In the genomic region with DNA sequence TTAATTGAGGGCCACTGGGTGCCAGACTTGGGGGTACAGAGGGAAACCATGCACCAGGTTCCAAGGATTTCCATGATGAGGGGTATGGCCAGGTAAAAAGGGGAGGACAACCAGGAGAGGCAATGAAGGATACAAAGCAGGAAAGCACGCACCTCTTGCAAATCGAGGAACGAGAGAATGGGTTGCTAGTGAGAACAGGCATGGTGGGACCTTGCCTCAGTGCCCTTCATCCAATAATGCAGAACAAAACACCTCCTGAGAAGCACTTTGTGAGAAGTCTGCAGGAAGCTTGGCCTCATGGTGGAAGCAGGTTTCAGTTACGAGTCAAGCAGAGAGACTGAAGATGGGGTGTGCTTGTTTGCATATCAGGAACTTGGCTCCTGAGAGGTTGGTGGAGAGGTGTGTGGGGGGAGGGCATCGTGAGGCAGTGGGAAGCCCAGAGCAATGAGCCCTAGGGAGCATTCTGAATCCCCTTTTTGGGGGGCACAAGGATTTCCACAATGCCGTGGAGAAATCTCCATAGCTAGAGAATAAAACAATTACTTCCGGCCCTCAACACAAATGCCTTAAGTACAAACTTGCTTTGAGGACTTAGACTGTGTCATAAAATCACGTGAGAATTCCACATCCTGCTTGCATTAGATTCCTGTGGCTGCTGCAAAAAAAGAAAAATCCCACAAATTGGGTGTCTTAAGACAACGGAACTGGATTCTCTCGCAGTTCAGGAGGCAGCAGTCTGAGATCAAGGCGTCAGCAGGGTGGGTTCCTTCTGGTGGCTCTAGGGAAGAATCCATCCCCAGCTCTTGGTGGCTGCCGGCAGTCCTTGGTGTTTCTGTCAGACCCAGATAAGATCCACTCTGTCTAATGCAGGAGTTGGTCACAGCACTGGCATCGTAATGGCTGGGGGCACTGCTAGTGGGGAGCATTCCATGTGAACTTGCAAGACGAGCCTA, we compare ENCODE assay signal across 9 cellular contexts. TPM values are rescaled to one million over a fixed set of nuclear protein-coding genes. Genes with fewer than 3 reads are reported as not detected.
A peak's percentile ranks its signal among the peaks of the same experiment; 100 is the strongest.
DNase-seq lines count a peak whose midpoint lies in the region; ATAC-seq and TF ChIP-seq lines count a peak whose summit lies in the region.
"Had no signal": no experiment of that assay in that cellular context is flagged by ENCODE, and none has a peak within 500 bp of the region (broad histone marks: within the 10 kb centered on the region; RNA-seq: fewer than 3 reads in every experiment).

No MANE protein-coding gene starts in this region.

- no peak overlapping the region for H3K27ac ChIP-seq in neuronal stem cell (replicated peaks; ENCODE audit: low read length)
- no peak overlapping the region for H3K27ac ChIP-seq in uterus

- no peak overlapping the region for H2AK5ac ChIP-seq in neuronal stem cell (ENCODE audit: low read depth, low read length)

- H3K4me3 ChIP-seq in neuronal stem cell (ENCODE audit: low read length in 2 of 2), result no peak overlapping the region
- H3K4me3 ChIP-seq in uterus, result no peak overlapping the region

- H2BK12ac ChIP-seq in neuronal stem cell (ENCODE audit: low read length), result no peak overlapping the region

- H2BK15ac ChIP-seq in neuronal stem cell (ENCODE audit: low read length), result no peak overlapping the region

- H3K4me1 ChIP-seq in neuronal stem cell (ENCODE audit: control insufficient read depth in 2 of 2, insufficient read depth in 1 of 2, low read depth in 1 of 2, low read length in 2 of 2), result peaks cover 0 to 5% of the 10 kb centered on the region in 2 donors
- no peaks in the 10 kb centered on the region for H3K4me1 ChIP-seq in uterus

- intact Hi-C loops in uterus (cut with DNase I; ENCODE audit: low total_unique reads), result no loop called here

- no peak for ATAC-seq in HG03135 (IDR thresholded peaks at IDR 0.05; ENCODE audit: unreplicated experiment)
- ATAC-seq: Panc1 had no signal

- no peak overlapping the region for H4K91ac ChIP-seq in neuronal stem cell (ENCODE audit: low read depth, low read length, poor library complexity)

- no peak for TF ChIP-seq CTCF in uterus (IDR thresholded peaks at IDR 0.05)

- no peak overlapping the region for H3K18ac ChIP-seq in neuronal stem cell (ENCODE audit: low read length)

- no peaks in the 10 kb centered on the region for H3K36me3 ChIP-seq in neuronal stem cell (replicated peaks in 1 of 2; ENCODE audit: control insufficient read depth in 2 of 2, insufficient read depth in 2 of 2, low read length in 2 of 2)
- H3K36me3 ChIP-seq in uterus, result no peaks in the 10 kb centered on the region

- no peaks in the 10 kb centered on the region for H3K27me3 ChIP-seq in neuronal stem cell (ENCODE audit: control insufficient read depth in 3 of 3, insufficient read depth in 3 of 3, low read depth in 1 of 3, low read length in 3 of 3)
- no peaks in the 10 kb centered on the region for H3K27me3 ChIP-seq in uterus

- H3K4me2 ChIP-seq in neuronal stem cell (ENCODE audit: insufficient read depth, low read length, poor library complexity, severe bottlenecking), result no peak overlapping the region

- H3K79me1 ChIP-seq in neuronal stem cell (ENCODE audit: low read depth, low read length), result no peaks in the 10 kb centered on the region

- DNase-seq in ELR (ENCODE audit: low read depth) (peak; percentile 55), NCI-H69 (lab: John Stamatoyannopoulos, UW) (peak; percentile 31), epidermal melanocyte (ENCODE audit: insufficient read length, low spot score) (peak; percentile 50), neuronal stem cell (ENCODE audit: low spot score) (peak; percentile 12), NCI-H524 treated with DMSO at 0.1 percent for 48 hours (lab: John Stamatoyannopoulos, UW) (no peak), iPS-NIHi11 (ENCODE audit: low spot score) (no peak), uterus (no peak)

- H3K4ac ChIP-seq in neuronal stem cell (ENCODE audit: low read length), result no peak overlapping the region

- no peak overlapping the region for H3K14ac ChIP-seq in neuronal stem cell (ENCODE audit: low read length)

- H3K9ac ChIP-seq in neuronal stem cell (ENCODE audit: low read depth, low read length, poor library complexity), result no peak overlapping the region

- H2AFZ ChIP-seq in neuronal stem cell (ENCODE audit: low read length), result no peak overlapping the region

- WGBS in neuronal stem cell (ENCODE audit: extremely low coverage in 2 of 2, insufficient read length in 2 of 2, insufficient replicate concordance in 1 of 2), 2 donors, result no CpG with 5 or more reads among the region's 14 CpGs

- H2BK120ac ChIP-seq in neuronal stem cell (ENCODE audit: low read depth, low read length), result no peak overlapping the region

- no peak overlapping the region for H4K8ac ChIP-seq in neuronal stem cell (ENCODE audit: low read depth, low read length)

- H3K9me3 ChIP-seq in neuronal stem cell (replicated peaks in 1 of 2; ENCODE audit: control insufficient read depth in 2 of 2, insufficient read depth in 1 of 2, low read depth in 1 of 2, low read length in 2 of 2) (no peaks in the 10 kb centered on the region), uterus (no peaks in the 10 kb centered on the region)

- H2BK5ac ChIP-seq in neuronal stem cell (ENCODE audit: low read length), result no peak overlapping the region

- TF ChIP-seq POLR2A in uterus (IDR thresholded peaks at IDR 0.05), result no peak

- H3K23ac ChIP-seq in neuronal stem cell (ENCODE audit: low read depth, low read length, poor library complexity), result no peak overlapping the region

RNA-seq across cellular contexts. Expression of a gene that starts 54.9 kb away (rescaled TPM):
- 1.4 TPM for polyA plus RNA-seq in neuronal stem cell (2013, experiment 1 of 2)
- polyA plus RNA-seq in neuronal stem cell (2013, experiment 2 of 2), result 1.5 TPM
- total RNA-seq in uterus, result 10 to 100 TPM; 22.8 to 98.8 (median 76.5) TPM

Comparison
In these comparisons a context has a peak if more than half of its experiments do, and no peak if none do; other contexts are left out.
1. DNase-seq: peak in ELR (single experiment), NCI-H69 (single experiment), epidermal melanocyte (single experiment) and neuronal stem cell (single experiment); none in NCI-H524 treated with DMSO at 0.1 percent for 48 hours (single experiment), iPS-NIHi11 (single experiment) and uterus (0 of 2).